In genomic region chr4:94516067-94516466, GRCh38 we compare ENCODE assay signal across 1 cellular context.
TF ChIP-seq lines count a peak whose summit lies in the region.

No MANE protein-coding gene starts in this region.

TF ChIP-seq in GM23338, 12 proteins besides CTCF, POLR2A, EP300 and RAD21 (continued from another document):
- TF ChIP-seq ZNF462 (CRISPR knock-in tag; IDR thresholded peaks at IDR 0.05) (no peak), ZNF114 (CRISPR knock-in tag; IDR thresholded peaks at IDR 0.05) (no peak), NANOG (IDR thresholded peaks at IDR 0.05; ENCODE audit: borderline replicate concordance) (no peak)
